1 cellular context compared by ENCODE assay signal in the genomic region with DNA sequence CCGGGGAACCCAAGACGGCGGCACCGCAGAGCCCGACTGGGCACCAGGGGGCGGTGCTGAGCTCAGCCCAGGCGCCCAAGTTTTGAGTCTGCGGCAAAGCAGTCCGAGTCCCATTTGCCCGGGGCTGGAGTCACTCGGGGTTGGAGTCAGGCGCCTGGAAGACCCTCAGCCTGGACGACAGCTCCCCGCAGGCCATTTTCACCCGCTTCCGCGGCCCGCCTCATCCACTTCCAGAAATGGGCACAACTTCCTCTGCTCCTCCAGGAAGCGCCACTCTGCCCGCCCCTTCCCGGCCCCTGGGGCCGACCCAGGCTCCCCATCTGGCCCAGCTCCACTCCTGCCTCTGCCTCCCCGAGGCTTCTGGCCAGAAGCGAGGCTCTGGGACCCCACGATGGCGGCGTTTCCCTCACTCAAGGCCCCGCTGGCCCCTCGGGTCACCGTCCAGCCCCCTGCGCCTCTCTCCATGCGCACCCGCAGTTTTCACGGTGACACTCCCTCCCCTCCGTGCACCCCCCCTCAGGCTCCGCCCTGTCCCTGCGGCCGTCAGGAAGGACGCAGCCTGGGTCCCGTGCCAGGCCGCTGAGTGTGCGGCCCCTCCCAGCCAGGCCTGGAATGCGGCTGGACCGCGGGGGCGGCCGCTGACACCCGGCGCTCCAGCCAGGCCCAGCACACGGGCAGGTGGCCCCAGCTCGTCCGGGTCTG.
TF ChIP-seq lines count a peak whose summit lies in the region.

No MANE protein-coding gene starts in this region.

TF ChIP-seq in SK-N-SH, 30 proteins besides CTCF, POLR2A, EP300 and RAD21:
- TF ChIP-seq TCF12 (IDR thresholded peaks at IDR 0.05): peak; percentile 71
- TF ChIP-seq, protein P1, sequence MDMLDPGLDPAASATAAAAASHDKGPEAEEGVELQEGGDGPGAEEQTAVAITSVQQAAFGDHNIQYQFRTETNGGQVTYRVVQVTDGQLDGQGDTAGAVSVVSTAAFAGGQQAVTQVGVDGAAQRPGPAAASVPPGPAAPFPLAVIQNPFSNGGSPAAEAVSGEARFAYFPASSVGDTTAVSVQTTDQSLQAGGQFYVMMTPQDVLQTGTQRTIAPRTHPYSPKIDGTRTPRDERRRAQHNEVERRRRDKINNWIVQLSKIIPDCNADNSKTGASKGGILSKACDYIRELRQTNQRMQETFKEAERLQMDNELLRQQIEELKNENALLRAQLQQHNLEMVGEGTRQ (IDR thresholded peaks at IDR 0.05; ENCODE audit: borderline replicate concordance, low read depth, low read length): no peak
- TF ChIP-seq IRF3 (IDR thresholded peaks at IDR 0.05; ENCODE audit: low read depth, low read length): no peak
- TF ChIP-seq FOXJ3 (CRISPR knock-in tag; IDR thresholded peaks at IDR 0.05): peak; percentile 19; the same call in 1 of the 2 replicates
- peak; percentile 48; the same call in 1 of the 2 replicates for TF ChIP-seq GABPA (IDR thresholded peaks at IDR 0.05; ENCODE audit: low read depth)
- peak; percentile 17; the same call in 1 of the 2 replicates for TF ChIP-seq FOXM1 (IDR thresholded peaks at IDR 0.05; ENCODE audit: low read depth)
- TF ChIP-seq JUND (IDR thresholded peaks at IDR 0.05): no peak
- TF ChIP-seq SIN3A (IDR thresholded peaks at IDR 0.05; ENCODE audit: borderline replicate concordance, low read depth, low read length): peak; percentile 75; the same call in 1 of the 2 replicates
- TF ChIP-seq FOSL2 (IDR thresholded peaks at IDR 0.05; ENCODE audit: borderline replicate concordance, low read depth): peak; percentile 29; the same call in 1 of the 2 replicates
- peak; percentile 72; the same call in 1 of the 2 replicates for TF ChIP-seq MXI1 (IDR thresholded peaks at IDR 0.05; ENCODE audit: low read depth, low read length)
- TF ChIP-seq, protein P2, sequence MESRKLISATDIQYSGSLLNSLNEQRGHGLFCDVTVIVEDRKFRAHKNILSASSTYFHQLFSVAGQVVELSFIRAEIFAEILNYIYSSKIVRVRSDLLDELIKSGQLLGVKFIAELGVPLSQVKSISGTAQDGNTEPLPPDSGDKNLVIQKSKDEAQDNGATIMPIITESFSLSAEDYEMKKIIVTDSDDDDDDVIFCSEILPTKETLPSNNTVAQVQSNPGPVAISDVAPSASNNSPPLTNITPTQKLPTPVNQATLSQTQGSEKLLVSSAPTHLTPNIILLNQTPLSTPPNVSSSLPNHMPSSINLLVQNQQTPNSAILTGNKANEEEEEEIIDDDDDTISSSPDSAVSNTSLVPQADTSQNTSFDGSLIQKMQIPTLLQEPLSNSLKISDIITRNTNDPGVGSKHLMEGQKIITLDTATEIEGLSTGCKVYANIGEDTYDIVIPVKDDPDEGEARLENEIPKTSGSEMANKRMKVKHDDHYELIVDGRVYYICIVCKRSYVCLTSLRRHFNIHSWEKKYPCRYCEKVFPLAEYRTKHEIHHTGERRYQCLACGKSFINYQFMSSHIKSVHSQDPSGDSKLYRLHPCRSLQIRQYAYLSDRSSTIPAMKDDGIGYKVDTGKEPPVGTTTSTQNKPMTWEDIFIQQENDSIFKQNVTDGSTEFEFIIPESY (IDR thresholded peaks at IDR 0.05; ENCODE audit: borderline replicate concordance, low read depth): no peak
- no peak for TF ChIP-seq GATA2 (CRISPR knock-in tag; IDR thresholded peaks at IDR 0.05)
- TF ChIP-seq EZH2phosphoT487 (IDR thresholded peaks at IDR 0.05; ENCODE audit: borderline replicate concordance, low read depth): no peak
- peak; percentile 64 for TF ChIP-seq NFIC (IDR thresholded peaks at IDR 0.05; ENCODE audit: borderline replicate concordance)
- TF ChIP-seq REST (IDR thresholded peaks at IDR 0.05; ENCODE audit: low read depth, low read length): no peak
- TF ChIP-seq RCOR1 (IDR thresholded peaks at IDR 0.05; ENCODE audit: low read length): 0 out of 2 replicates have a peak, but pooled peaks have one; percentile 31
- TF ChIP-seq MAX (IDR thresholded peaks at IDR 0.05; ENCODE audit: low read depth): peak; percentile 76
- no peak for TF ChIP-seq YY1 (IDR thresholded peaks at IDR 0.05; ENCODE audit: low read depth)
- TF ChIP-seq SMC3 (IDR thresholded peaks at IDR 0.05; ENCODE audit: low read depth, low read length): peak; percentile 71
- no peak for TF ChIP-seq MEF2A (IDR thresholded peaks at IDR 0.05; ENCODE audit: borderline replicate concordance, low read depth)
- peak; percentile 45 for TF ChIP-seq TAF1 (IDR thresholded peaks at IDR 0.05; ENCODE audit: borderline replicate concordance, low read depth, low read length)
- peak; percentile 93 for TF ChIP-seq TEAD4 (IDR thresholded peaks at IDR 0.05; ENCODE audit: borderline replicate concordance, insufficient read depth)
- TF ChIP-seq, protein P3, sequence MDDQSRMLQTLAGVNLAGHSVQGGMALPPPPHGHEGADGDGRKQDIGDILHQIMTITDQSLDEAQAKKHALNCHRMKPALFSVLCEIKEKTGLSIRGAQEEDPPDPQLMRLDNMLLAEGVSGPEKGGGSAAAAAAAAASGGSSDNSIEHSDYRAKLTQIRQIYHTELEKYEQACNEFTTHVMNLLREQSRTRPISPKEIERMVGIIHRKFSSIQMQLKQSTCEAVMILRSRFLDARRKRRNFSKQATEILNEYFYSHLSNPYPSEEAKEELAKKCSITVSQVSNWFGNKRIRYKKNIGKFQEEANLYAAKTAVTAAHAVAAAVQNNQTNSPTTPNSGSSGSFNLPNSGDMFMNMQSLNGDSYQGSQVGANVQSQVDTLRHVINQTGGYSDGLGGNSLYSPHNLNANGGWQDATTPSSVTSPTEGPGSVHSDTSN (IDR thresholded peaks at IDR 0.05): no peak
- TF ChIP-seq USF1 (IDR thresholded peaks at IDR 0.05; ENCODE audit: borderline replicate concordance, low read depth): no peak; the same call in 1 of the 2 replicates
- no peak for TF ChIP-seq RFX5 (IDR thresholded peaks at IDR 0.05; ENCODE audit: low read length)
- peak; percentile 79 for TF ChIP-seq ELF1 (IDR thresholded peaks at IDR 0.05)
- TF ChIP-seq CHD2 (IDR thresholded peaks at IDR 0.05; ENCODE audit: low read length, partially characterized antibody): peak; percentile 42
- peak; percentile 58 for TF ChIP-seq NRF1 (IDR thresholded peaks at IDR 0.05; ENCODE audit: low read depth, low read length)
- TF ChIP-seq RXRA (IDR thresholded peaks at IDR 0.05; ENCODE audit: borderline replicate concordance, low read depth): no peak
- no peak; the same call in 1 of the 2 replicates for TF ChIP-seq POLR2AphosphoS5 (IDR thresholded peaks at IDR 0.05; ENCODE audit: low read depth, low read length)
